ENCODE assay signal across 8 cellular contexts in genomic region chr22:50271519-50271970, GRCh38. TPM values are rescaled to one million over a fixed set of nuclear protein-coding genes. Genes with fewer than 3 reads are reported as not detected.
DNase-seq lines count a peak whose midpoint lies in the region; ATAC-seq and TF ChIP-seq lines count a peak whose summit lies in the region.

No MANE protein-coding gene starts in this region.

- intact Hi-C loops in activated CD4-positive, alpha-beta T cell treated with anti-CD3 and anti-CD28 coated beads, Interleukin-2, amount 10 ng/mL, durations not matched to agents 24 days and 14 days (cut with micrococcal nuclease), result loop anchor here (2.0 to 5.0 kb wide), 4 partner anchors 21 to 71 kb away; partner anchors contain the start of genes DENND6B, HDAC10, PLXNB2 and PPP6R2
- intact Hi-C loops in thyroid gland (cut with DNase I), result no loop called here

- no peaks in the 10 kb centered on the region for H3K9me3 ChIP-seq in thyroid gland

- ATAC-seq in effector memory CD8-positive, alpha-beta T cell (replicated peaks), result peak; percentile 11

- H3K27ac ChIP-seq in thyroid gland, result no peak overlapping the region

- TF ChIP-seq POLR2A in thyroid gland (IDR thresholded peaks at IDR 0.05), result no peak

- H3K4me3 Mint-ChIP-seq in activated CD4-positive, alpha-beta T cell treated with anti-CD3 and anti-CD28 coated beads, Interleukin-2, amount 10 ng/mL, durations not matched to agents 24 days and 14 days, result no peak overlapping the region
- peak overlapping the region in 1 of 2 donors; percentile 74 for H3K4me3 Mint-ChIP-seq in effector memory CD8-positive, alpha-beta T cell

- peak; percentile 19 to 74 (median 64) for DNase-seq in NCI-H1417 (lab: John Stamatoyannopoulos, UW)
- no peak for DNase-seq in NCI-H1417 treated with DMSO at 0.1 percent for 48 hours (lab: John Stamatoyannopoulos, UW)
- peak; percentile 57 for DNase-seq in NCI-H1694 treated with DMSO at 0.1 percent for 48 hours (lab: John Stamatoyannopoulos, UW)
- DNase-seq in activated CD4-positive, alpha-beta T cell treated with anti-CD3 and anti-CD28 coated beads, Interleukin-2, amount 10 ng/mL, durations not matched to agents 24 days and 14 days, result peak; percentile 90
- DNase-seq in effector memory CD8-positive, alpha-beta T cell, result peak; percentile 36 to 38 (median 37)
- DNase-seq in middle frontal gyrus (ENCODE audit: extremely low spot score, low spot score), result peak; percentile 56
- DNase-seq in thyroid gland, result peak; percentile 47 to 60
- DNase-seq in cerebellar nuclear complex (lab: John Stamatoyannopoulos, UW), result no peak

- H3K9me3 Mint-ChIP-seq in activated CD4-positive, alpha-beta T cell treated with anti-CD3 and anti-CD28 coated beads, Interleukin-2, amount 10 ng/mL, durations not matched to agents 24 days and 14 days, result no peaks in the 10 kb centered on the region
- no peaks in the 10 kb centered on the region for H3K9me3 Mint-ChIP-seq in effector memory CD8-positive, alpha-beta T cell

- H3K4me1 ChIP-seq in thyroid gland, result peaks cover 41 to 51% of the 10 kb centered on the region in 2 donors

- TF ChIP-seq CTCF in thyroid gland (IDR thresholded peaks at IDR 0.05), result peak in 1 of 6 experiments; percentile 14

- no peak overlapping the region for H3K27ac Mint-ChIP-seq in activated CD4-positive, alpha-beta T cell treated with anti-CD3 and anti-CD28 coated beads, Interleukin-2, amount 10 ng/mL, durations not matched to agents 24 days and 14 days
- H3K27ac Mint-ChIP-seq in effector memory CD8-positive, alpha-beta T cell, result no peak overlapping the region

- peaks cover 6% of the 10 kb centered on the region for H3K27me3 Mint-ChIP-seq in activated CD4-positive, alpha-beta T cell treated with anti-CD3 and anti-CD28 coated beads, Interleukin-2, amount 10 ng/mL, durations not matched to agents 24 days and 14 days
- peaks cover 0 to 7% of the 10 kb centered on the region in 2 donors for H3K27me3 Mint-ChIP-seq in effector memory CD8-positive, alpha-beta T cell

- H3K27me3 ChIP-seq in thyroid gland, result no peaks in the 10 kb centered on the region

- H3K4me1 Mint-ChIP-seq in activated CD4-positive, alpha-beta T cell treated with anti-CD3 and anti-CD28 coated beads, Interleukin-2, amount 10 ng/mL, durations not matched to agents 24 days and 14 days, result peaks cover 13% of the 10 kb centered on the region
- H3K4me1 Mint-ChIP-seq in effector memory CD8-positive, alpha-beta T cell (ENCODE audit: low read depth in 2 of 2), result peaks cover 8 to 13% of the 10 kb centered on the region in 2 donors

- no peaks in the 10 kb centered on the region for H3K36me3 Mint-ChIP-seq in activated CD4-positive, alpha-beta T cell treated with anti-CD3 and anti-CD28 coated beads, Interleukin-2, amount 10 ng/mL, durations not matched to agents 24 days and 14 days (ENCODE audit: low read depth)
- peaks cover 10% of the 10 kb centered on the region for H3K36me3 Mint-ChIP-seq in effector memory CD8-positive, alpha-beta T cell (ENCODE audit: insufficient read depth)

- WGBS in thyroid gland, 2 donors, result 2% methylated on average over 11 of the region's 45 CpGs; no CpG with 5 or more reads in 1 of the 2 donors

- H3K36me3 ChIP-seq in thyroid gland, result peaks cover 17 to 18% of the 10 kb centered on the region in 2 donors

- peak overlapping the region in 1 of 3 donors; percentile 35 for H3K4me3 ChIP-seq in thyroid gland (replicated peaks in 1 of 3)

RNA-seq across cellular contexts. Expression of gene MAPK11, which starts 1.4 kb away (rescaled TPM):
- total RNA-seq in activated CD4-positive, alpha-beta T cell treated with anti-CD3 and anti-CD28 coated beads, Interleukin-2, amount 10 ng/mL, durations not matched to agents 24 days and 14 days, result 27.8 and 29.0 TPM in 2 replicates
- total RNA-seq in thyroid gland, result 1 to 10 TPM; 2.8 to 4.7 (median 4.0) TPM

RNA-seq across cellular contexts. Expression of gene MAPK12, which starts 10.1 kb away (rescaled TPM):
- 20.1 and 21.5 TPM in 2 replicates for total RNA-seq in activated CD4-positive, alpha-beta T cell treated with anti-CD3 and anti-CD28 coated beads, Interleukin-2, amount 10 ng/mL, durations not matched to agents 24 days and 14 days
- 1 to 10 TPM; 3.1 to 5.1 (median 3.7) TPM for total RNA-seq in thyroid gland

RNA-seq across cellular contexts. Expression of gene HDAC10, which starts 20.5 kb away (rescaled TPM):
- 62.2 and 64.6 TPM in 2 replicates for total RNA-seq in activated CD4-positive, alpha-beta T cell treated with anti-CD3 and anti-CD28 coated beads, Interleukin-2, amount 10 ng/mL, durations not matched to agents 24 days and 14 days
- 10 to 100 TPM; 31.4 to 42.7 (median 32.5) TPM for total RNA-seq in thyroid gland

RNA-seq across cellular contexts. Expression of gene TUBGCP6, which starts 26.7 kb away (rescaled TPM):
- total RNA-seq in activated CD4-positive, alpha-beta T cell treated with anti-CD3 and anti-CD28 coated beads, Interleukin-2, amount 10 ng/mL, durations not matched to agents 24 days and 14 days, result 51.1 and 51.7 TPM in 2 replicates
- total RNA-seq in thyroid gland, result 100 to 1,000 TPM in 1 of 4 donors, 10 to 100 TPM in 3; 64.6 to 102 (median 80.3) TPM

RNA-seq across cellular contexts. Expression of gene PLXNB2, which starts 35.9 kb away (rescaled TPM):
- 9.0 and 9.5 TPM in 2 replicates for total RNA-seq in activated CD4-positive, alpha-beta T cell treated with anti-CD3 and anti-CD28 coated beads, Interleukin-2, amount 10 ng/mL, durations not matched to agents 24 days and 14 days
- 100 to 1,000 TPM; 143 to 266 (median 215) TPM for total RNA-seq in thyroid gland

Comparison
In these comparisons a context has a peak if more than half of its experiments do, and no peak if none do; other contexts are left out.
1. DNase-seq: peak in NCI-H1417 (3 of 3), NCI-H1694 treated with DMSO at 0.1 percent for 48 hours (single experiment), activated CD4-positive, alpha-beta T cell treated with anti-CD3 and anti-CD28 coated beads, Interleukin-2, amount 10 ng/mL, durations not matched to agents 24 days and 14 days (single experiment), effector memory CD8-positive, alpha-beta T cell (3 of 3), middle frontal gyrus (single experiment) and thyroid gland (2 of 2); none in NCI-H1417 treated with DMSO at 0.1 percent for 48 hours (single experiment) and cerebellar nuclear complex (0 of 2).